Comparison of ENCODE assay signal across 1 cellular context in genomic region chr12:48883305-48884171, GRCh38.
TF ChIP-seq lines count a peak whose summit lies in the region.

No MANE protein-coding gene starts in this region.

TF ChIP-seq in HepG2, 621 proteins besides CTCF, POLR2A, EP300 and RAD21 (continued from another document and continues in another):
- TF ChIP-seq TIGD3 (CRISPR knock-in tag; IDR thresholded peaks at IDR 0.05; ENCODE audit: borderline replicate concordance): no peak
- TF ChIP-seq ZFAT (CRISPR knock-in tag; conservative IDR thresholded peaks at IDR 0.05): no peak
- TF ChIP-seq HNRNPL (IDR thresholded peaks at IDR 0.05; ENCODE audit: low read depth, low read length): 0 out of 2 replicates have a peak, but pooled peaks have one; percentile 38
- no peak for TF ChIP-seq ZFP82 (CRISPR knock-in tag; IDR thresholded peaks at IDR 0.05; ENCODE audit: borderline replicate concordance)
- no peak for TF ChIP-seq MBD4 (IDR thresholded peaks at IDR 0.05; ENCODE audit: borderline replicate concordance, low read length)
- no peak for TF ChIP-seq MLLT10 (CRISPR knock-in tag; IDR thresholded peaks at IDR 0.05)
- TF ChIP-seq HOXA9 (CRISPR knock-in tag; IDR thresholded peaks at IDR 0.05; ENCODE audit: borderline replicate concordance): no peak
- no peak for TF ChIP-seq ZMAT3 (CRISPR knock-in tag; conservative IDR thresholded peaks at IDR 0.05)
- no peak for TF ChIP-seq PAF1 (CRISPR knock-in tag; IDR thresholded peaks at IDR 0.05)
- TF ChIP-seq PAWR (CRISPR knock-in tag; IDR thresholded peaks at IDR 0.05; ENCODE audit: borderline replicate concordance): no peak
- no peak for TF ChIP-seq ZNF441 (CRISPR knock-in tag; IDR thresholded peaks at IDR 0.05; ENCODE audit: borderline replicate concordance)
- TF ChIP-seq HNRNPLL (IDR thresholded peaks at IDR 0.05; ENCODE audit: low read depth, low read length, poor library complexity, severe bottlenecking): no peak
- TF ChIP-seq HDAC2 (CRISPR knock-in tag; IDR thresholded peaks at IDR 0.05): no peak; the same call in 1 of the 2 replicates
- TF ChIP-seq ZBTB46 (CRISPR knock-in tag; IDR thresholded peaks at IDR 0.05; ENCODE audit: borderline replicate concordance): no peak
- TF ChIP-seq ZNF652 (CRISPR knock-in tag; IDR thresholded peaks at IDR 0.05; ENCODE audit: borderline replicate concordance, low read depth): no peak
- TF ChIP-seq RORA (CRISPR knock-in tag; IDR thresholded peaks at IDR 0.05): no peak
- TF ChIP-seq ZNF337 (CRISPR knock-in tag; IDR thresholded peaks at IDR 0.05; ENCODE audit: borderline replicate concordance, low read depth): no peak
- no peak for TF ChIP-seq HIC2 (CRISPR knock-in tag; IDR thresholded peaks at IDR 0.05; ENCODE audit: low read depth)
- TF ChIP-seq GPBP1L1 (CRISPR knock-in tag; IDR thresholded peaks at IDR 0.05): no peak
- TF ChIP-seq DBP (CRISPR knock-in tag; IDR thresholded peaks at IDR 0.05; ENCODE audit: not compliant biosample characterization): no peak
- no peak for TF ChIP-seq AHR (CRISPR knock-in tag; IDR thresholded peaks at IDR 0.05)
- no peak for TF ChIP-seq EEA1 (CRISPR knock-in tag; IDR thresholded peaks at IDR 0.05; ENCODE audit: borderline replicate concordance)
- TF ChIP-seq ZFP62 (CRISPR knock-in tag; IDR thresholded peaks at IDR 0.05): no peak
- no peak for TF ChIP-seq ZNF724P (CRISPR knock-in tag; IDR thresholded peaks at IDR 0.05; ENCODE audit: borderline replicate concordance)
- TF ChIP-seq NFKBIZ (CRISPR knock-in tag; IDR thresholded peaks at IDR 0.05): no peak
- peak; percentile 75 for TF ChIP-seq ARID5B (CRISPR knock-in tag; IDR thresholded peaks at IDR 0.05)
- no peak for TF ChIP-seq HNRNPUL1 (IDR thresholded peaks at IDR 0.05; ENCODE audit: low read depth, low read length)
- no peak for TF ChIP-seq ZNF607 (CRISPR knock-in tag; IDR thresholded peaks at IDR 0.05; ENCODE audit: borderline replicate concordance)
- no peak for TF ChIP-seq ZNF550 (CRISPR knock-in tag; IDR thresholded peaks at IDR 0.05; ENCODE audit: borderline replicate concordance)
- TF ChIP-seq TOE1 (CRISPR knock-in tag; IDR thresholded peaks at IDR 0.05): no peak
- no peak for TF ChIP-seq SUZ12 (IDR thresholded peaks at IDR 0.05; ENCODE audit: low read depth, low read length)
- TF ChIP-seq ZNF275 (CRISPR knock-in tag; IDR thresholded peaks at IDR 0.05; ENCODE audit: borderline replicate concordance): no peak
- no peak for TF ChIP-seq PLRG1 (conservative IDR thresholded peaks at IDR 0.05)
- no peak for TF ChIP-seq AGO2 (optimal IDR thresholded peaks at IDR 0.05; ENCODE audit: low read depth, low read length)
- no peak for TF ChIP-seq NFE2 (CRISPR knock-in tag; IDR thresholded peaks at IDR 0.05)
- no peak for TF ChIP-seq ELK4 (CRISPR knock-in tag; IDR thresholded peaks at IDR 0.05; ENCODE audit: borderline replicate concordance)
- TF ChIP-seq PBX3 (CRISPR knock-in tag; IDR thresholded peaks at IDR 0.05; ENCODE audit: borderline replicate concordance): no peak
- TF ChIP-seq ZNF670 (CRISPR knock-in tag; IDR thresholded peaks at IDR 0.05; ENCODE audit: borderline replicate concordance): no peak
- no peak for TF ChIP-seq MIER3 (CRISPR knock-in tag; IDR thresholded peaks at IDR 0.05; ENCODE audit: borderline replicate concordance)
- no peak for TF ChIP-seq MYPOP (CRISPR knock-in tag; IDR thresholded peaks at IDR 0.05)
- no peak for TF ChIP-seq AGO1 (IDR thresholded peaks at IDR 0.05; ENCODE audit: low read depth, low read length, poor library complexity, severe bottlenecking)
- TF ChIP-seq PHF5A (CRISPR knock-in tag; IDR thresholded peaks at IDR 0.05; ENCODE audit: low read depth, unreplicated experiment): no peak
- TF ChIP-seq DZIP1 (CRISPR knock-in tag; IDR thresholded peaks at IDR 0.05): no peak
